In genomic region chr4:153573881-153574807, GRCh38 we compare ENCODE assay signal across 8 cellular contexts.
DNase-seq lines count a peak whose midpoint lies in the region; ATAC-seq and TF ChIP-seq lines count a peak whose summit lies in the region.

No MANE protein-coding gene starts in this region.

- no peak for TF ChIP-seq POLR2A in gastrocnemius medialis (IDR thresholded peaks at IDR 0.05)

- DNase-seq in A172 (ENCODE audit: low spot score) (peak; percentile 73), GM12865 (ENCODE audit: low read depth) (peak; percentile 75), RPMI7951 (ENCODE audit: low read depth) (peak; percentile 76), cardiac muscle cell (ENCODE audit: low read depth in 1 of 2, low spot score in 1 of 2) (peak; percentile 54 to 90), gastrocnemius medialis (peak; percentile 54 to 76)
- peak; percentile 86 for DNase-seq in activated naive CD4-positive, alpha-beta T cell treated with anti-CD3 and anti-CD28 coated beads, Interleukin-2, amount 10 ng/mL, durations not matched to agents 7 days and 5 days

- CTCF ChIA-PET in activated naive CD4-positive, alpha-beta T cell treated with anti-CD3 and anti-CD28 coated beads, Interleukin-2, amount 10 ng/mL, durations not matched to agents 7 days and 5 days (lab: Charles Lee): interaction anchor here (0.6 to 4.3 kb wide), 43 partner anchors 9 to 431 kb away, joined by 3 to 67 read pairs (median 5); partner anchors contain the start of genes MND1 and TMEM131L

- no peaks in the 10 kb centered on the region for H3K9me3 Mint-ChIP-seq in activated naive CD4-positive, alpha-beta T cell treated with anti-CD3 and anti-CD28 coated beads, Interleukin-2, amount 10 ng/mL, durations not matched to agents 7 days and 5 days

- peaks cover 34% of the 10 kb centered on the region for H3K36me3 Mint-ChIP-seq in activated naive CD4-positive, alpha-beta T cell treated with anti-CD3 and anti-CD28 coated beads, Interleukin-2, amount 10 ng/mL, durations not matched to agents 7 days and 5 days

- no peak overlapping the region for H3K4me3 ChIP-seq in GM12865 (ENCODE audit: low read depth, low read length)
- no peak overlapping the region for H3K4me3 ChIP-seq in cardiac muscle cell
- H3K4me3 ChIP-seq in gastrocnemius medialis: no peak overlapping the region

- H3K27me3 ChIP-seq in cardiac muscle cell: no peaks in the 10 kb centered on the region
- no peaks in the 10 kb centered on the region for H3K27me3 ChIP-seq in gastrocnemius medialis

- H3K27ac Mint-ChIP-seq in activated naive CD4-positive, alpha-beta T cell treated with anti-CD3 and anti-CD28 coated beads, Interleukin-2, amount 10 ng/mL, durations not matched to agents 7 days and 5 days: peak overlapping the region; percentile 81

- H3K4me3 Mint-ChIP-seq in activated naive CD4-positive, alpha-beta T cell treated with anti-CD3 and anti-CD28 coated beads, Interleukin-2, amount 10 ng/mL, durations not matched to agents 7 days and 5 days: no peak overlapping the region

- in situ Hi-C loops in gastrocnemius medialis (cut with MboI; ENCODE audit: low sequenced_read_pairs in 4 of 4): loop anchor here (5.0 to 10.0 kb wide), 6 partner anchors 109 to 429 kb away; partner anchors contain the start of genes MND1 (in 1 of the 4) and TMEM131L (in 1 of the 4)

- H3K27me3 Mint-ChIP-seq in activated naive CD4-positive, alpha-beta T cell treated with anti-CD3 and anti-CD28 coated beads, Interleukin-2, amount 10 ng/mL, durations not matched to agents 7 days and 5 days: no peaks in the 10 kb centered on the region

- ATAC-seq in HG03139 (IDR thresholded peaks at IDR 0.05; ENCODE audit: unreplicated experiment): peak; percentile 53
- peak; percentile 79 to 83 for ATAC-seq in gastrocnemius medialis
- ATAC-seq in GM19397 (IDR thresholded peaks at IDR 0.05; ENCODE audit: unreplicated experiment): no peak

- peaks cover 66% of the 10 kb centered on the region for H3K4me1 Mint-ChIP-seq in activated naive CD4-positive, alpha-beta T cell treated with anti-CD3 and anti-CD28 coated beads, Interleukin-2, amount 10 ng/mL, durations not matched to agents 7 days and 5 days

- H3K9me3 ChIP-seq in cardiac muscle cell (ENCODE audit: low read depth): no peaks in the 10 kb centered on the region
- no peaks in the 10 kb centered on the region for H3K9me3 ChIP-seq in gastrocnemius medialis

- no peak overlapping the region for H3K27ac ChIP-seq in cardiac muscle cell
- peak overlapping the region; percentile 83 to 94 (median 86) for H3K27ac ChIP-seq in gastrocnemius medialis

- peaks cover 6% of the 10 kb centered on the region for H3K4me1 ChIP-seq in cardiac muscle cell (ENCODE audit: low read depth)
- peaks cover 43 to 53% of the 10 kb centered on the region in 2 donors for H3K4me1 ChIP-seq in gastrocnemius medialis

- peak; percentile 38 for TF ChIP-seq CTCF in GM12865 (IDR thresholded peaks at IDR 0.05; ENCODE audit: insufficient read depth, low read depth, low read length, missing control alignments)
- TF ChIP-seq CTCF in cardiac muscle cell (IDR thresholded peaks at IDR 0.05; ENCODE audit: low read depth, low read length): peak; percentile 74
- TF ChIP-seq CTCF in gastrocnemius medialis (IDR thresholded peaks at IDR 0.05 in 4 of 5, conservative IDR thresholded peaks at IDR 0.05 in 1 of 5): peak; percentile 61 to 74 (median 68)

- H3K36me3 ChIP-seq in cardiac muscle cell: no peaks in the 10 kb centered on the region
- H3K36me3 ChIP-seq in gastrocnemius medialis: no peaks in the 10 kb centered on the region

- intact Hi-C loops in gastrocnemius medialis (cut with DNase I; ENCODE audit: low total_unique reads): loop anchor here (1.0 to 10.0 kb wide), 5 partner anchors 33 to 882 kb away; no protein-coding TSS in a partner anchor
